In the genomic region with DNA sequence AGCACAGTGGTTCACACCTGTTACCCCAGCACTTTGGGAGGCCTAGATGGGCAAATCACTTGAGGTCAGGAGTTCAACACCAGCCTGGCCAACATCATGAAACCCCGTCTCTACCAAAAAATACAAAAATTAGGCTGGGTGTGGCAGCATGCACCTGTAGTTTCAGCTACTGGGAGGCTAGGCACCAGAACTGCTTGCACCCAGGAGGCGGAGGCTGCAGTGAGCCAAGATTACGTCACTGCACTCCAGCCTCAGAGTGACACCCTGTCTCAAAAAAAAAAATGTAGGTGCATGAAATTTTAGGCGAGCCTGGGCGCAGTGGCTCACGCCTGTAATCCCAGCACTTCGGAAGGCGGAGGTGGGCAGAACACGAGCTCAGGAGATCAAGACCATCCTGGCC, we compare ENCODE assay signal across 16 cellular contexts.
"Had no signal": no experiment of that assay in that cellular context is flagged by ENCODE, and none has a peak within 500 bp of the region (broad histone marks: within the 10 kb centered on the region; RNA-seq: fewer than 3 reads in every experiment).

No MANE protein-coding gene starts in this region.

- H3K9me3 Mint-ChIP-seq: activated T-helper 2 cell treated with anti-CD3 and anti-CD28 coated beads, Interferon-gamma antibody, Interleukin-2, Interleukin-4, amounts not matched to agents 10 μg/mL and 5 μg/mL and 100 μg/mL, durations not matched to agents 14 hours and 24 hours and 36 hours; naive B cell; neural progenitor cell; T-helper 2 cell treated with Interferon-gamma antibody and Interleukin-4, amounts not matched to agents 5 μg/mL and 100 μg/mL, for 36 hours had no signal

- H3K36me3 ChIP-seq: uterus had no signal

- H3K27ac ChIP-seq: epithelial cell of prostate, neural progenitor cell, testis, uterus had no signal

- H3K4me3 Mint-ChIP-seq: naive B cell; neural progenitor cell; T-helper 2 cell treated with Interferon-gamma antibody and Interleukin-4, amounts not matched to agents 5 μg/mL and 100 μg/mL, for 36 hours had no signal

- DNase-seq: activated CD4-positive, alpha-beta T cell treated with anti-CD3 and anti-CD28 coated beads for 1 hour; activated CD4-positive, alpha-beta T cell treated with anti-CD3 and anti-CD28 coated beads, Interleukin-2, amount 50 U/mL, for 4 hours; activated naive CD4-positive, alpha-beta T cell treated with Interleukin-2 at 50 U/mL for 16 hours; kidney; naive B cell; stimulated activated CD4-positive, alpha-beta T cell treated with anti-CD3 and anti-CD28 coated beads, Interleukin-2, amount 100 ng/mL, for 48 hours; stimulated activated CD8-positive, alpha-beta memory T cell treated with anti-CD3 and anti-CD28 coated beads, Interleukin-4, amount 100 ng/mL, for 48 hours; stimulated activated naive CD4-positive, alpha-beta T cell; testis; trophoblast cell; uterus had no signal

- H3K27ac Mint-ChIP-seq: activated T-helper 2 cell treated with anti-CD3 and anti-CD28 coated beads, Interferon-gamma antibody, Interleukin-2, Interleukin-4, amounts not matched to agents 10 μg/mL and 5 μg/mL and 100 μg/mL, durations not matched to agents 14 hours and 24 hours and 36 hours; neural progenitor cell; T-helper 2 cell treated with Interferon-gamma antibody and Interleukin-4, amounts not matched to agents 5 μg/mL and 100 μg/mL, for 36 hours had no signal

- H3K9me3 ChIP-seq: testis, uterus had no signal

- H3K4me3 ChIP-seq: lung, neural progenitor cell, testis, uterus had no signal

- H3K27me3 ChIP-seq: neural progenitor cell, testis, uterus had no signal

- H3K27me3 Mint-ChIP-seq: naive B cell had no signal

- H3K4me1 ChIP-seq: uterus had no signal
